ENCODE assay signal across 21 cellular contexts in the genomic region with DNA sequence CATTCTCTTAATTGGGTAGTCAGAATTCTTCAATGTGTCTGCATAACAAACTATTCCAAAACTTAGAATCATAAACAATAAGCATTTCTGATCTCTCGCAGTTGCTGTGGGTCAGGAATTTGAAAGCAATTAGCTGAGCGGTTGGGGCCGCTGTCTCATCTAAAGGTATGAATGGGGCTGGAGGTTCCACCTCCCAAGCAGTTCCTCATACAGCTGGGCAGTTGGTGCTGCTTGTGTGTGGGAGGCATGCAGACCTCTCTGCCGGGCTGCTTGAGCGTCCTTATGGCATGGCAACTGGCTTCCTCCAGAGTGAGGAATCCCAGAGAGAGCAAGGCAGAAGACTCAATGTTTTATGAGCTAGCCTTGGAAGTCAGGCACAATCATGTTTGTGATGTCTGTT. TPM values are rescaled to one million over a fixed set of nuclear protein-coding genes. Genes with fewer than 3 reads are reported as not detected.
A peak's percentile ranks its signal among the peaks of the same experiment; 100 is the strongest.
DNase-seq lines count a peak whose midpoint lies in the region; ATAC-seq and TF ChIP-seq lines count a peak whose summit lies in the region.
"Had no signal": no experiment of that assay in that cellular context is flagged by ENCODE, and none has a peak within 500 bp of the region (broad histone marks: within the 10 kb centered on the region; RNA-seq: fewer than 3 reads in every experiment).

No MANE protein-coding gene starts in this region.

- no peak overlapping the region for H3K4me3 Mint-ChIP-seq in activated CD4-positive, alpha-beta T cell treated with anti-CD3 and anti-CD28 coated beads, Interleukin-2, amount 10 ng/mL, durations not matched to agents 7 days and 5 days
- peak overlapping the region; percentile 0 to 78 (median 32) for H3K4me3 Mint-ChIP-seq in T-cell
- H3K4me3 Mint-ChIP-seq in effector memory CD8-positive, alpha-beta T cell, result peak overlapping the region; percentile 28 to 73
- H3K4me3 Mint-ChIP-seq: nephron progenitor cell; stimulated activated effector memory CD8-positive, alpha-beta T cell treated with anti-CD3 and anti-CD28 coated beads, Interleukin-12 subunit alpha, Interleukin-12 subunit beta, amount 100 ng/mL, for 72 hours had no signal

- POLR2A ChIA-PET in activated CD4-positive, alpha-beta T cell treated with anti-CD3 and anti-CD28 coated beads, Interleukin-2, amount 10 ng/mL, durations not matched to agents 7 days and 5 days (lab: Charles Lee), result no interaction called here
- POLR2A ChIA-PET in T-cell (lab: Charles Lee), result interaction anchor here in 1 of 2 donors (0.6 to 1.4 kb wide), 2 partner anchors 15 to 16 kb away, joined by 3 read pairs; no protein-coding TSS in a partner anchor

- no peaks in the 10 kb centered on the region for H3K27me3 ChIP-seq in stomach
- H3K27me3 ChIP-seq: Peyer's patch, upper lobe of left lung had no signal

- no peak for TF ChIP-seq POLR2A in stomach (IDR thresholded peaks at IDR 0.05)

- H3K4me3 ChIP-seq in stomach, result no peak overlapping the region
- H3K4me3 ChIP-seq: A549, HAP-1, Peyer's patch, SK-N-MC, upper lobe of left lung had no signal

- DNase-seq in activated CD4-positive, alpha-beta T cell treated with anti-CD3 and anti-CD28 coated beads, Interleukin-2, amount 10 ng/mL, durations not matched to agents 7 days and 5 days, result no peak
- DNase-seq in activated CD4-positive, alpha-beta T cell treated with anti-CD3 and anti-CD28 coated beads for 4 hours, result no peak
- DNase-seq in T-cell (no peak), stomach (peak; percentile 9), HK-2 (ENCODE audit: unreplicated experiment) (no peak), iPS-NIHi11 (ENCODE audit: low spot score) (no peak), NCI-H2029 treated with DMSO at 0.1 percent for 48 hours (lab: John Stamatoyannopoulos, UW) (no peak)
- DNase-seq in effector memory CD8-positive, alpha-beta T cell, result no peak
- DNase-seq: activated naive CD4-positive, alpha-beta T cell treated with anti-CD3 and anti-CD28 coated beads, Interleukin-2, amount 50 U/mL, for 16 hours; C1 segment of cervical spinal cord; Karpas-422; kidney; NCI-H1105 treated with DMSO at 0.1 percent for 48 hours; nephron progenitor cell; stimulated activated CD4-positive, alpha-beta T cell treated with anti-CD3 and anti-CD28 coated beads, Interleukin-12 subunit alpha, Interleukin-12 subunit beta, amount 100 ng/mL, for 4 hours had no signal

- H3K9me3 Mint-ChIP-seq in activated CD4-positive, alpha-beta T cell treated with anti-CD3 and anti-CD28 coated beads, Interleukin-2, amount 10 ng/mL, durations not matched to agents 7 days and 5 days, result peaks cover 15% of the 10 kb centered on the region
- peaks cover 0 to 6% (median 0%) of the 10 kb centered on the region in 3 donors for H3K9me3 Mint-ChIP-seq in T-cell
- H3K9me3 Mint-ChIP-seq in effector memory CD8-positive, alpha-beta T cell, result no peaks in the 10 kb centered on the region
- H3K9me3 Mint-ChIP-seq: stimulated activated effector memory CD8-positive, alpha-beta T cell treated with anti-CD3 and anti-CD28 coated beads, Interleukin-12 subunit alpha, Interleukin-12 subunit beta, amount 100 ng/mL, for 72 hours had no signal

- no peaks in the 10 kb centered on the region for H3K36me3 ChIP-seq in stomach
- H3K36me3 ChIP-seq: HAP-1, Peyer's patch, upper lobe of left lung had no signal

- WGBS in stomach, 5 donors, result 91 to 98% (median 95%) methylated on average over 5 of the region's 5 CpGs

- peak overlapping the region; percentile 33 for H3K27ac Mint-ChIP-seq in activated CD4-positive, alpha-beta T cell treated with anti-CD3 and anti-CD28 coated beads, Interleukin-2, amount 10 ng/mL, durations not matched to agents 7 days and 5 days
- peak overlapping the region; percentile 92 for H3K27ac Mint-ChIP-seq in T-cell
- H3K27ac Mint-ChIP-seq in effector memory CD8-positive, alpha-beta T cell, result peak overlapping the region; percentile 42 to 88
- H3K27ac Mint-ChIP-seq: nephron progenitor cell had no signal

- no peak for TF ChIP-seq CTCF in stomach (IDR thresholded peaks at IDR 0.05)

- intact Hi-C loops in stomach (cut with DNase I; ENCODE audit: low total_unique reads), result no loop called here

- H3K27ac ChIP-seq in stomach, result peak overlapping the region in 1 of 5 donors; percentile 59
- H3K27ac ChIP-seq: A549, Peyer's patch, SK-N-MC had no signal

- H3K4me1 ChIP-seq in stomach, result peaks cover 0 to 75% (median 16%) of the 10 kb centered on the region in 4 donors
- H3K4me1 ChIP-seq: A549, HAP-1 had no signal

- H3K27me3 Mint-ChIP-seq in activated CD4-positive, alpha-beta T cell treated with anti-CD3 and anti-CD28 coated beads, Interleukin-2, amount 10 ng/mL, durations not matched to agents 7 days and 5 days, result no peaks in the 10 kb centered on the region
- no peaks in the 10 kb centered on the region for H3K27me3 Mint-ChIP-seq in T-cell
- no peaks in the 10 kb centered on the region for H3K27me3 Mint-ChIP-seq in effector memory CD8-positive, alpha-beta T cell

- peaks cover 22% of the 10 kb centered on the region for H3K36me3 Mint-ChIP-seq in activated CD4-positive, alpha-beta T cell treated with anti-CD3 and anti-CD28 coated beads, Interleukin-2, amount 10 ng/mL, durations not matched to agents 7 days and 5 days (ENCODE audit: low read depth)
- H3K36me3 Mint-ChIP-seq in T-cell, result no peaks in the 10 kb centered on the region
- peaks cover 12% of the 10 kb centered on the region for H3K36me3 Mint-ChIP-seq in effector memory CD8-positive, alpha-beta T cell (ENCODE audit: insufficient read depth)
- H3K36me3 Mint-ChIP-seq: stimulated activated effector memory CD8-positive, alpha-beta T cell treated with anti-CD3 and anti-CD28 coated beads, Interleukin-12 subunit alpha, Interleukin-12 subunit beta, amount 100 ng/mL, for 72 hours had no signal

- no peaks in the 10 kb centered on the region for H3K9me3 ChIP-seq in stomach
- H3K9me3 ChIP-seq: A549, HAP-1, Peyer's patch, upper lobe of left lung had no signal

- CTCF ChIA-PET in activated CD4-positive, alpha-beta T cell treated with anti-CD3 and anti-CD28 coated beads, Interleukin-2, amount 10 ng/mL, durations not matched to agents 7 days and 5 days (lab: Charles Lee), result interaction anchor here (1.3 to 3.2 kb wide), 3 partner anchors 21 to 99 kb away, joined by 3 to 15 read pairs (median 5); no protein-coding TSS in a partner anchor
- CTCF ChIA-PET in T-cell (lab: Charles Lee), result interaction anchor here in 1 of 2 donors (0.7 to 3.8 kb wide), 2 partner anchors 21 to 102 kb away, joined by 3 to 18 read pairs; no protein-coding TSS in a partner anchor

- H3K4me1 Mint-ChIP-seq in activated CD4-positive, alpha-beta T cell treated with anti-CD3 and anti-CD28 coated beads, Interleukin-2, amount 10 ng/mL, durations not matched to agents 7 days and 5 days, result peaks cover 97% of the 10 kb centered on the region
- H3K4me1 Mint-ChIP-seq in T-cell, result peaks cover 99 to 100% (median 100%) of the 10 kb centered on the region in 3 donors
- peaks cover 91 to 94% of the 10 kb centered on the region in 2 donors for H3K4me1 Mint-ChIP-seq in effector memory CD8-positive, alpha-beta T cell (ENCODE audit: low read depth in 2 of 2)

- no peak for TF ChIP-seq EP300 in stomach (IDR thresholded peaks at IDR 0.05)

- no peak for ATAC-seq in T-cell (replicated peaks in 1 of 4)
- ATAC-seq in effector memory CD8-positive, alpha-beta T cell (replicated peaks), result no peak
- ATAC-seq: stimulated activated effector memory CD8-positive, alpha-beta T cell treated with anti-CD3 and anti-CD28 coated beads, Interleukin-12 subunit alpha, Interleukin-12 subunit beta, amount 100 ng/mL, for 72 hours had no signal

RNA-seq across cellular contexts. Expression of a gene that starts 30.2 kb away (rescaled TPM):
- 100 to 1,000 TPM; 334 to 336 TPM for total RNA-seq in activated CD4-positive, alpha-beta T cell treated with anti-CD3 and anti-CD28 coated beads, Interleukin-2, amount 10 ng/mL, durations not matched to agents 7 days and 5 days
- total RNA-seq in T-cell (100 to 1,000 TPM; 347 to 585 (median 434) TPM), stomach (10 to 100 TPM; 11.1 to 43.3 (median 28.8) TPM)
- polyA plus RNA-seq in stomach, result 10 to 100 TPM in 1 of 3 donors, 1 to 10 TPM in 2; 4.9 to 10.9 (median 8.4) TPM

Comparison
In these comparisons a context has a peak if more than half of its experiments do, and no peak if none do; other contexts are left out.
1. H3K27ac Mint-ChIP-seq: peak in every context shown above with its lines; median percentile 92 in T-cell; 65 in effector memory CD8-positive, alpha-beta T cell; 33 in activated CD4-positive, alpha-beta T cell treated with anti-CD3 and anti-CD28 coated beads, Interleukin-2, amount 10 ng/mL, durations not matched to agents 7 days and 5 days.
2. RNA of a gene that starts 30.2 kb away (total RNA-seq): 347 to 585 TPM in T-cell and 334 to 336 TPM in activated CD4-positive, alpha-beta T cell treated with anti-CD3 and anti-CD28 coated beads, Interleukin-2, amount 10 ng/mL, durations not matched to agents 7 days and 5 days; 11.1 to 43.3 TPM in stomach; every median in the first group is over 4 times any median in the second.